In the genomic region with DNA sequence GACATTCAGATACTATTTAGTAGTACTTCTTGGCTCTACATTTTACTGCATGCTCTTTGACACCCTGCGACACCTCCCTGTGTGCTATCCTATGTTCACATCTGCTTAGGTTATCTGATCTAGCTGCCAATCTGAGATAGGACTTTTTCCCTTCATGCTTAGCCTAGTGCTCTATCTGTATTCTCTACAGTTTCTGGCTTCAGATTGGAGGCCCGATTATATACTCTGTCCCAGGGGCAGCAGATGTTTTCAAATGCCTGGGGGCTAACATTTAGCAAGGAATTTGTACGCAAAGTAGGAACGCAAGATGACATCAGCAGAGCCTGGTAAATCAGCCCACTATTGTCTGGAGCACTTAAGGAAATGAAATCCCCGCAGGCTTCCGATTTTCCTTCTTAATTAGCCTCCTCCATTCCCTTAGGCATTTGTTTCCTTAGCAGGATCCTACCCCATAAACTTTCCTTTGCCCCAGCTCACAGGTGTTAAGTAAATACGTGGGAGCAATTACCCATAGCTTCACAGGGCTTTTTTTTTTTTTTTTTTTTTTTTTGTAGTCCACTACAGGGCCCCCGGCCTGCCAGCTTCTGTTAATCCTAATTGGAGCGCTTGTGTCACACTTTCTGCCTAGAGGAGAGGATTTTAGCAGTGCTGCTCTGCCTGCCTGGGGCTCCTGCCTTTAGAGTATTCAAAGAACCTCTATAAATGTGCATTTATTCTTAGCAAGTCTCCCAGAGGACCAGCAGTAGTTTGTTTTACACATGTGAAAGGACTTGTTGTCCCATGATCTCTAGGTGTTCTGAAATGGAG, we compare ENCODE assay signal across 20 cellular contexts.
DNase-seq lines count a peak whose midpoint lies in the region; ATAC-seq and TF ChIP-seq lines count a peak whose summit lies in the region.
"Had no signal": no experiment of that assay in that cellular context is flagged by ENCODE, and none has a peak within 500 bp of the region (broad histone marks: within the 10 kb centered on the region; RNA-seq: fewer than 3 reads in every experiment).

No MANE protein-coding gene starts in this region.

- CTCF ChIA-PET in HEK293T (lab: Yijun Ruan, JAX) = interaction anchor here (0.6 kb wide), 1 partner anchor 9 kb away, joined by 3 read pairs; no protein-coding TSS in a partner anchor

- H3K9me3 Mint-ChIP-seq in progenitor cell of endocrine pancreas (ENCODE audit: low read depth) = no peaks in the 10 kb centered on the region
- H3K9me3 Mint-ChIP-seq: activated naive CD4-positive, alpha-beta T cell treated with anti-CD3 and anti-CD28 coated beads, Interleukin-2, amount 50 U/mL, for 24 hours; naive thymus-derived CD4-positive, alpha-beta T cell; stimulated activated naive CD8-positive, alpha-beta T cell treated with anti-CD3 and anti-CD28 coated beads, Interleukin-15, amount 100 ng/mL, for 72 hours; type B pancreatic cell had no signal

- H3K4me3 ChIP-seq in WERI-Rb-1 (ENCODE audit: low read depth, low read length) = no peak overlapping the region

- peaks cover 98% of the 10 kb centered on the region for H3K27me3 ChIP-seq in WERI-Rb-1 (ENCODE audit: insufficient read depth, low read depth, severe bottlenecking)

- no peak for ATAC-seq in GM18498 (IDR thresholded peaks at IDR 0.05; ENCODE audit: unreplicated experiment)
- no peak for ATAC-seq in omental fat pad (ENCODE audit: low FRiP score)
- no peak for ATAC-seq in GM19324 (IDR thresholded peaks at IDR 0.05; ENCODE audit: low FRiP score, unreplicated experiment)
- ATAC-seq: HCT116; naive thymus-derived CD4-positive, alpha-beta T cell; stimulated activated naive CD8-positive, alpha-beta T cell treated with anti-CD3 and anti-CD28 coated beads, Interleukin-15, amount 100 ng/mL, for 72 hours had no signal

- no peaks in the 10 kb centered on the region for H3K36me3 ChIP-seq in WERI-Rb-1

- peak; percentile 45 for DNase-seq in HEK293T (ENCODE audit: extremely low spot score)
- DNase-seq in SK-N-DZ (ENCODE audit: low spot score) = peak; percentile 90
- peak; percentile 25 for DNase-seq in iPS DF 19.7 (ENCODE audit: low read depth, low spot score)
- DNase-seq in progenitor cell of endocrine pancreas (ENCODE audit: low spot score, unreplicated experiment) = no peak
- no peak for DNase-seq in WERI-Rb-1
- no peak for DNase-seq in omental fat pad (ENCODE audit: low spot score)
- DNase-seq: activated T-cell treated with anti-CD3 and anti-CD28 coated beads, Interleukin-2, amount 50 U/mL, for 48 hours; naive thymus-derived CD4-positive, alpha-beta T cell; NCI-H2029; NCI-H524; Right ventricle myocardium superior; small intestine; stimulated activated CD4-positive, alpha-beta T cell treated with anti-CD3 and anti-CD28 coated beads, Interleukin-2, amount 100 ng/mL, for 48 hours; stimulated activated naive CD8-positive, alpha-beta T cell treated with anti-CD3 and anti-CD28 coated beads, Interleukin-15, amount 100 ng/mL, for 72 hours; T-helper 2 cell had no signal

- H3K27ac Mint-ChIP-seq in progenitor cell of endocrine pancreas = peak overlapping the region; percentile 18
- H3K27ac Mint-ChIP-seq: activated naive CD4-positive, alpha-beta T cell treated with anti-CD3 and anti-CD28 coated beads, Interleukin-2, amount 50 U/mL, for 24 hours; naive thymus-derived CD4-positive, alpha-beta T cell; stimulated activated naive CD8-positive, alpha-beta T cell treated with anti-CD3 and anti-CD28 coated beads, Interleukin-15, amount 100 ng/mL, for 72 hours; type B pancreatic cell had no signal

- peaks cover 16% of the 10 kb centered on the region for H3K4me1 Mint-ChIP-seq in progenitor cell of endocrine pancreas (ENCODE audit: low read depth)
- H3K4me1 Mint-ChIP-seq: activated naive CD4-positive, alpha-beta T cell treated with anti-CD3 and anti-CD28 coated beads, Interleukin-2, amount 50 U/mL, for 24 hours; naive thymus-derived CD4-positive, alpha-beta T cell; stimulated activated naive CD8-positive, alpha-beta T cell treated with anti-CD3 and anti-CD28 coated beads, Interleukin-15, amount 100 ng/mL, for 72 hours had no signal

- H3K4me3 Mint-ChIP-seq in progenitor cell of endocrine pancreas (ENCODE audit: low read depth) = no peak overlapping the region
- H3K4me3 Mint-ChIP-seq: activated naive CD4-positive, alpha-beta T cell treated with anti-CD3 and anti-CD28 coated beads, Interleukin-2, amount 50 U/mL, for 24 hours; naive thymus-derived CD4-positive, alpha-beta T cell; stimulated activated naive CD8-positive, alpha-beta T cell treated with anti-CD3 and anti-CD28 coated beads, Interleukin-15, amount 100 ng/mL, for 72 hours; type B pancreatic cell had no signal

- POLR2A ChIA-PET in HEK293T (lab: Yijun Ruan, JAX) = no interaction called here

- H3K27me3 Mint-ChIP-seq in progenitor cell of endocrine pancreas = peaks cover 20% of the 10 kb centered on the region
- H3K27me3 Mint-ChIP-seq: stimulated activated naive CD8-positive, alpha-beta T cell treated with anti-CD3 and anti-CD28 coated beads, Interleukin-15, amount 100 ng/mL, for 72 hours had no signal

- H3K27ac ChIP-seq in WERI-Rb-1 = no peak overlapping the region

- H3K9me3 ChIP-seq in WERI-Rb-1 (ENCODE audit: severe bottlenecking) = peaks cover 2% of the 10 kb centered on the region

- H3K36me3 Mint-ChIP-seq in progenitor cell of endocrine pancreas (ENCODE audit: insufficient read depth) = no peaks in the 10 kb centered on the region
- H3K36me3 Mint-ChIP-seq: activated naive CD4-positive, alpha-beta T cell treated with anti-CD3 and anti-CD28 coated beads, Interleukin-2, amount 50 U/mL, for 24 hours; naive thymus-derived CD4-positive, alpha-beta T cell; type B pancreatic cell had no signal

- no peak for TF ChIP-seq CTCF in progenitor cell of endocrine pancreas (IDR thresholded peaks at IDR 0.05; ENCODE audit: unreplicated experiment)
- no peak for TF ChIP-seq CTCF in WERI-Rb-1 (IDR thresholded peaks at IDR 0.05; ENCODE audit: low read depth, low read length)
- no peak for TF ChIP-seq CTCF in omental fat pad (IDR thresholded peaks at IDR 0.05)

TF ChIP-seq in HEK293T, 16 proteins besides CTCF, POLR2A, EP300 and RAD21:
- TF ChIP-seq L3MBTL2 (conservative IDR thresholded peaks at IDR 0.05) = no peak
- TF ChIP-seq HDGF (IDR thresholded peaks at IDR 0.05; ENCODE audit: borderline replicate concordance) = no peak
- TF ChIP-seq ELF4 (IDR thresholded peaks at IDR 0.05) = no peak
- TF ChIP-seq SP1 (IDR thresholded peaks at IDR 0.05) = no peak
- no peak for TF ChIP-seq NFRKB (IDR thresholded peaks at IDR 0.05)
- TF ChIP-seq, protein P1, sequence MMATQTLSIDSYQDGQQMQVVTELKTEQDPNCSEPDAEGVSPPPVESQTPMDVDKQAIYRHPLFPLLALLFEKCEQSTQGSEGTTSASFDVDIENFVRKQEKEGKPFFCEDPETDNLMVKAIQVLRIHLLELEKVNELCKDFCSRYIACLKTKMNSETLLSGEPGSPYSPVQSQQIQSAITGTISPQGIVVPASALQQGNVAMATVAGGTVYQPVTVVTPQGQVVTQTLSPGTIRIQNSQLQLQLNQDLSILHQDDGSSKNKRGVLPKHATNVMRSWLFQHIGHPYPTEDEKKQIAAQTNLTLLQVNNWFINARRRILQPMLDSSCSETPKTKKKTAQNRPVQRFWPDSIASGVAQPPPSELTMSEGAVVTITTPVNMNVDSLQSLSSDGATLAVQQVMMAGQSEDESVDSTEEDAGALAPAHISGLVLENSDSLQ (IDR thresholded peaks at IDR 0.05) = peak; percentile 51
- no peak for TF ChIP-seq ARNT (IDR thresholded peaks at IDR 0.05)
- no peak for TF ChIP-seq TARDBP (IDR thresholded peaks at IDR 0.05)
- no peak for TF ChIP-seq BHLHE40 (IDR thresholded peaks at IDR 0.05; ENCODE audit: borderline replicate concordance)
- peak; percentile 46; the same call in 1 of the 2 replicates for TF ChIP-seq CTBP1 (IDR thresholded peaks at IDR 0.05; ENCODE audit: borderline replicate concordance)
- no peak for TF ChIP-seq LEF1 (IDR thresholded peaks at IDR 0.05; ENCODE audit: borderline replicate concordance)
- peak; percentile 39; the same call in 1 of the 2 replicates for TF ChIP-seq FOXA1 (IDR thresholded peaks at IDR 0.05)
- peak; percentile 96 for TF ChIP-seq ZNF384 (IDR thresholded peaks at IDR 0.05)
- no peak for TF ChIP-seq FOXK2 (IDR thresholded peaks at IDR 0.05)

Comparison
In these comparisons a context has a peak if more than half of its experiments do, and no peak if none do; other contexts are left out.
1. DNase-seq: peak in HEK293T (single experiment), SK-N-DZ (single experiment) and iPS DF 19.7 (single experiment); none in progenitor cell of endocrine pancreas (single experiment), WERI-Rb-1 (single experiment) and omental fat pad (single experiment).